1 cellular context compared by ENCODE assay signal in genomic region chr9:89661391-89661949, GRCh38.
TF ChIP-seq lines count a peak whose summit lies in the region.

No MANE protein-coding gene starts in this region.

TF ChIP-seq in liver, 16 proteins besides CTCF, POLR2A, EP300 and RAD21 (continued from another document):
- TF ChIP-seq, protein P1, sequence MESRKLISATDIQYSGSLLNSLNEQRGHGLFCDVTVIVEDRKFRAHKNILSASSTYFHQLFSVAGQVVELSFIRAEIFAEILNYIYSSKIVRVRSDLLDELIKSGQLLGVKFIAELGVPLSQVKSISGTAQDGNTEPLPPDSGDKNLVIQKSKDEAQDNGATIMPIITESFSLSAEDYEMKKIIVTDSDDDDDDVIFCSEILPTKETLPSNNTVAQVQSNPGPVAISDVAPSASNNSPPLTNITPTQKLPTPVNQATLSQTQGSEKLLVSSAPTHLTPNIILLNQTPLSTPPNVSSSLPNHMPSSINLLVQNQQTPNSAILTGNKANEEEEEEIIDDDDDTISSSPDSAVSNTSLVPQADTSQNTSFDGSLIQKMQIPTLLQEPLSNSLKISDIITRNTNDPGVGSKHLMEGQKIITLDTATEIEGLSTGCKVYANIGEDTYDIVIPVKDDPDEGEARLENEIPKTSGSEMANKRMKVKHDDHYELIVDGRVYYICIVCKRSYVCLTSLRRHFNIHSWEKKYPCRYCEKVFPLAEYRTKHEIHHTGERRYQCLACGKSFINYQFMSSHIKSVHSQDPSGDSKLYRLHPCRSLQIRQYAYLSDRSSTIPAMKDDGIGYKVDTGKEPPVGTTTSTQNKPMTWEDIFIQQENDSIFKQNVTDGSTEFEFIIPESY (IDR thresholded peaks at IDR 0.05), result no peak
- TF ChIP-seq SP1 (IDR thresholded peaks at IDR 0.05) (no peak), JUND (IDR thresholded peaks at IDR 0.05) (no peak), TAF1 (conservative IDR thresholded peaks at IDR 0.05) (no peak), YY1 (IDR thresholded peaks at IDR 0.05) (no peak), FOXA1 (IDR thresholded peaks at IDR 0.05) (no peak), HNF4G (IDR thresholded peaks at IDR 0.05) (no peak), RXRA (IDR thresholded peaks at IDR 0.05) (no peak), EGR1 (IDR thresholded peaks at IDR 0.05; ENCODE audit: low read depth in 2 of 2) (no peak), FOXA2 (IDR thresholded peaks at IDR 0.05) (no peak), GABPA (IDR thresholded peaks at IDR 0.05 in 1 of 2, conservative IDR thresholded peaks at IDR 0.05 in 1 of 2) (no peak)
